ENCODE assay signal across 17 cellular contexts in the genomic region with DNA sequence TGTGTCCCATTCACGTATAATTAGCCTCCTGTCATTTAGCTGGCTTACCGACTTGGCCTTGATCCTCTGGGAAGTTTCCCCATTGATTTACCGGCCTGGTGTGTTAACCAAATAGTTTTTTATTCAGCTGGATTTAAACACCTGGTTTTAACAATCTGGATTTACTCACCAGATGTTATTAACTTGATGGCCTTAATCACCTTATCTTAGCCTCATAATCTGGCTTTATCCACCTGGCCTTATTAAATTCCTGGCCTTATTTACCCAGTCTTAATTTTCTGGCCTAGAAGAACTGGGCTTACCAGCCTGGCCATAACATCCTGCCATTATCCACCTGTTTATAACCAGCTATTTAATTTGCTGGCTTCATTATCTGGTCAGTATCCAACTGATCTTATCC.
"Had no signal": no experiment of that assay in that cellular context is flagged by ENCODE, and none has a peak within 500 bp of the region (broad histone marks: within the 10 kb centered on the region; RNA-seq: fewer than 3 reads in every experiment).

No MANE protein-coding gene starts in this region.

- H3K27ac ChIP-seq: heart right ventricle, psoas muscle, right lobe of liver, spleen, stomach had no signal

- H3K27me3 Mint-ChIP-seq: effector memory CD8-positive, alpha-beta T cell; naive thymus-derived CD4-positive, alpha-beta T cell had no signal

- H3K9me3 Mint-ChIP-seq: effector memory CD8-positive, alpha-beta T cell had no signal

- ATAC-seq: effector memory CD8-positive, alpha-beta T cell; heart right ventricle; naive thymus-derived CD4-positive, alpha-beta T cell; psoas muscle; right lobe of liver had no signal

- H3K4me3 Mint-ChIP-seq: effector memory CD8-positive, alpha-beta T cell; naive thymus-derived CD4-positive, alpha-beta T cell; nephron progenitor cell had no signal

- H3K27ac Mint-ChIP-seq: effector memory CD8-positive, alpha-beta T cell; naive thymus-derived CD4-positive, alpha-beta T cell; nephron progenitor cell had no signal

- DNase-seq: effector memory CD8-positive, alpha-beta T cell; heart right ventricle; hypothalamus; kidney glomerular epithelial cell; naive thymus-derived CD4-positive, alpha-beta T cell; nephron progenitor cell; psoas muscle; retina; right lobe of liver; spleen; stimulated activated CD4-positive, alpha-beta T cell treated with anti-CD3 and anti-CD28 coated beads, Interleukin-15, amount 100 ng/mL, for 24 hours; stimulated activated CD4-positive, alpha-beta T cell treated with anti-CD3 and anti-CD28 coated beads, Interleukin-1b, Interleukin-23, amount 100 ng/mL, for 48 hours; stimulated activated CD4-positive, alpha-beta T cell treated with anti-CD3 and anti-CD28 coated beads, Interleukin-4, amount 100 ng/mL, for 4 hours; stimulated activated naive CD4-positive, alpha-beta T cell; stomach; substantia nigra; trophoblast cell had no signal

- H3K4me1 Mint-ChIP-seq: naive thymus-derived CD4-positive, alpha-beta T cell; nephron progenitor cell had no signal
